ENCODE assay signal across 19 cellular contexts in genomic region chr2:208783184-208783583, GRCh38.
DNase-seq lines count a peak whose midpoint lies in the region; ATAC-seq, FAIRE-seq and TF ChIP-seq lines count a peak whose summit lies in the region.
"Had no signal": no experiment of that assay in that cellular context is flagged by ENCODE, and none has a peak within 500 bp of the region (broad histone marks: within the 10 kb centered on the region; RNA-seq: fewer than 3 reads in every experiment).

No MANE protein-coding gene starts in this region.

- SMC1A ChIA-PET in GM12878 (lab: Charles Lee; ENCODE audit: uncharacterized antibody, unreplicated experiment), result interaction anchor here (1.0 to 1.6 kb wide), 2 partner anchors 42 to 317 kb away, joined by 3 read pairs; no protein-coding TSS in a partner anchor

- POLR2A ChIA-PET in GM12878 (lab: Charles Lee), result no interaction called here
- POLR2A ChIA-PET in CD8-positive, alpha-beta memory T cell (lab: Charles Lee), result no interaction called here

- no peak overlapping the region for H3K27ac Mint-ChIP-seq in CD8-positive, alpha-beta memory T cell
- H3K27ac Mint-ChIP-seq: activated naive CD4-positive, alpha-beta T cell treated with anti-CD3 and anti-CD28 coated beads for 36 hours had no signal

- H3K36me3 Mint-ChIP-seq in CD8-positive, alpha-beta memory T cell, result no peaks in the 10 kb centered on the region

- ATAC-seq in GM12878, result no peak
- ATAC-seq: A549, right cardiac atrium had no signal

- no peak for TF ChIP-seq EP300 in GM12878 (IDR thresholded peaks at IDR 0.05; ENCODE audit: borderline replicate concordance in 1 of 2, control insufficient read depth in 1 of 2, low read depth in 2 of 2, low read length in 2 of 2)

- peaks cover 2 to 11% (median 6%) of the 10 kb centered on the region in 5 donors for H3K9me3 Mint-ChIP-seq in CD8-positive, alpha-beta memory T cell

- H3K36me3 ChIP-seq in MM.1S (replicated peaks; ENCODE audit: insufficient read depth, low read length), result no peaks in the 10 kb centered on the region
- H3K36me3 ChIP-seq in GM12878 (ENCODE audit: control insufficient read depth in 2 of 2, insufficient read depth in 2 of 2, low read length in 1 of 2), result no peaks in the 10 kb centered on the region
- H3K36me3 ChIP-seq in smooth muscle cell (ENCODE audit: low read depth), result no peaks in the 10 kb centered on the region
- no peaks in the 10 kb centered on the region for H3K36me3 ChIP-seq in CD8-positive, alpha-beta memory T cell (ENCODE audit: insufficient read depth, low read length)

- intact Hi-C loops in GM12878 (cut with micrococcal nuclease; ENCODE audit: unreplicated experiment), result loop anchor here (5.0 kb wide), 1 partner anchor 316 kb away; no protein-coding TSS in a partner anchor

- TF ChIP-seq CTCF in MM.1S (IDR thresholded peaks at IDR 0.05; ENCODE audit: low read length) (peak; percentile 21), GM12878 (IDR thresholded peaks at IDR 0.05 in 2 of 3, conservative IDR thresholded peaks at IDR 0.05 in 1 of 3; ENCODE audit: control insufficient read depth in 2 of 3, extremely low read depth in 1 of 3, insufficient read depth in 1 of 3, low read depth in 3 of 3, low read length in 3 of 3) (0 out of 6 replicates have a peak, but pooled peaks of 1 of the 3 experiments have one; percentile 9), smooth muscle cell (IDR thresholded peaks at IDR 0.05; ENCODE audit: borderline replicate concordance, insufficient read depth, poor library complexity, severe bottlenecking) (peak; percentile 16)

- H3K4me3 ChIP-seq in MM.1S (ENCODE audit: low read length), result no peak overlapping the region
- H3K4me3 ChIP-seq in GM12878, result no peak overlapping the region
- no peak overlapping the region for H3K4me3 ChIP-seq in smooth muscle cell
- H3K4me3 ChIP-seq in CD8-positive, alpha-beta memory T cell (ENCODE audit: low read length), result no peak overlapping the region
- H3K4me3 ChIP-seq: A549, PC-9 had no signal

- TF ChIP-seq RAD21 in GM12878 (IDR thresholded peaks at IDR 0.05; ENCODE audit: insufficient read depth, low read depth, low read length), result 0 out of 2 replicates have a peak, but pooled peaks have one; percentile 12

- H3K9ac ChIP-seq in MM.1S (ENCODE audit: low read length) (no peak overlapping the region), GM12878 (ENCODE audit: control insufficient read depth, insufficient read depth, low read length) (no peak overlapping the region), smooth muscle cell (ENCODE audit: low read depth) (no peak overlapping the region)

- H3K27ac ChIP-seq in MM.1S (ENCODE audit: low read length), result no peak overlapping the region
- no peak overlapping the region for H3K27ac ChIP-seq in GM12878 (ENCODE audit: control insufficient read depth, insufficient read depth)
- no peak overlapping the region for H3K27ac ChIP-seq in smooth muscle cell (ENCODE audit: low read depth)
- no peak overlapping the region for H3K27ac ChIP-seq in CD8-positive, alpha-beta memory T cell (ENCODE audit: low read depth, low read length)
- H3K27ac ChIP-seq: A549, HL-60, PC-9 had no signal

- no peaks in the 10 kb centered on the region for H3K27me3 ChIP-seq in MM.1S (replicated peaks; ENCODE audit: insufficient read depth, low read length)
- H3K27me3 ChIP-seq in GM12878 (replicated peaks in 1 of 2; ENCODE audit: control insufficient read depth in 2 of 2, insufficient read depth in 2 of 2, low read length in 1 of 2), result no peaks in the 10 kb centered on the region
- H3K27me3 ChIP-seq in smooth muscle cell (ENCODE audit: low read depth), result no peaks in the 10 kb centered on the region
- no peaks in the 10 kb centered on the region for H3K27me3 ChIP-seq in CD8-positive, alpha-beta memory T cell (ENCODE audit: insufficient read depth, low read length, poor library complexity, severe bottlenecking)

- BruUV-seq in GM12878 (replicated peaks; lab: Mats Ljungman, UMichigan), result no TSS peak

- no peaks in the 10 kb centered on the region for H3F3A ChIP-seq in MM.1S (ENCODE audit: insufficient read depth, low read length)
- no peaks in the 10 kb centered on the region for H3F3A ChIP-seq in smooth muscle cell (ENCODE audit: low read depth)

- no peaks in the 10 kb centered on the region for H3K79me2 ChIP-seq in MM.1S (ENCODE audit: low read length)
- H3K79me2 ChIP-seq in GM12878 (ENCODE audit: control insufficient read depth, insufficient read depth, low read length), result no peaks in the 10 kb centered on the region
- no peaks in the 10 kb centered on the region for H3K79me2 ChIP-seq in smooth muscle cell (ENCODE audit: low read depth)

- DNase-seq in NCI-H1694 (lab: John Stamatoyannopoulos, UW), result peak; percentile 4
- no peak for DNase-seq in NCI-H1694 treated with DMSO at 0.1 percent for 48 hours (lab: John Stamatoyannopoulos, UW)
- no peak for DNase-seq in MM.1S
- no peak for DNase-seq in GM12878 (ENCODE audit: low read depth, low spot score)
- DNase-seq in smooth muscle cell (lab: John Stamatoyannopoulos, UW; ENCODE audit: unreplicated experiment), result no peak
- DNase-seq in activated naive CD4-positive, alpha-beta T cell treated with anti-CD3 and anti-CD28 coated beads, Interleukin-2, amount 50 U/mL, for 16 hours, result no peak
- no peak for DNase-seq in H54 (ENCODE audit: insufficient read length, low spot score)
- no peak for DNase-seq in CD8-positive, alpha-beta memory T cell
- DNase-seq: activated CD8-positive, alpha-beta memory T cell treated with anti-CD3 and anti-CD28 coated beads for 24 hours; activated naive CD4-positive, alpha-beta T cell treated with anti-CD3 and anti-CD28 coated beads for 36 hours; effector memory CD4-positive, alpha-beta T cell; Kasumi-1; PC-9; right cardiac atrium; stimulated activated CD4-positive, alpha-beta T cell treated with anti-CD3 and anti-CD28 coated beads, Interleukin-4, amount 100 ng/mL, for 1 hour; SW 1271; trophoblast cell had no signal

- no peaks in the 10 kb centered on the region for H3K9me2 ChIP-seq in MM.1S (replicated peaks; ENCODE audit: insufficient read depth, low read length)

- no peak overlapping the region for H3K4me3 Mint-ChIP-seq in CD8-positive, alpha-beta memory T cell
- H3K4me3 Mint-ChIP-seq: activated naive CD4-positive, alpha-beta T cell treated with anti-CD3 and anti-CD28 coated beads for 36 hours had no signal

- no peaks in the 10 kb centered on the region for H4K20me1 ChIP-seq in MM.1S (ENCODE audit: insufficient read depth, low read length)
- H4K20me1 ChIP-seq in GM12878 (ENCODE audit: control insufficient read depth, insufficient read depth), result no peaks in the 10 kb centered on the region
- no peaks in the 10 kb centered on the region for H4K20me1 ChIP-seq in smooth muscle cell (ENCODE audit: low read depth)

- RAD21 ChIA-PET in GM12878 (lab: Charles Lee; ENCODE audit: unreplicated experiment), result no interaction called here

- H3K4me1 ChIP-seq in MM.1S (ENCODE audit: low read length) (no peaks in the 10 kb centered on the region), GM12878 (ENCODE audit: control insufficient read depth, insufficient read depth, low read length) (no peaks in the 10 kb centered on the region), smooth muscle cell (ENCODE audit: low read depth) (no peaks in the 10 kb centered on the region)
- H3K4me1 ChIP-seq in CD8-positive, alpha-beta memory T cell (ENCODE audit: insufficient read depth, low read length), result no peaks in the 10 kb centered on the region
- H3K4me1 ChIP-seq: A549 had no signal

- H3K27me3 Mint-ChIP-seq in CD8-positive, alpha-beta memory T cell, result peaks cover 0 to 1% of the 10 kb centered on the region in 2 donors

- H3K9me3 ChIP-seq in MM.1S (replicated peaks; ENCODE audit: insufficient read depth, low read length) (no peaks in the 10 kb centered on the region), GM12878 (replicated peaks; ENCODE audit: control insufficient read depth, insufficient read depth, low read length) (no peaks in the 10 kb centered on the region), smooth muscle cell (replicated peaks; ENCODE audit: low read depth) (no peaks in the 10 kb centered on the region)
- H3K9me3 ChIP-seq in CD8-positive, alpha-beta memory T cell (ENCODE audit: low read length), result no peaks in the 10 kb centered on the region
- H3K9me3 ChIP-seq: A549 had no signal

- in situ Hi-C loops in GM12878 (cut with MboI), result no loop called here

- CTCF ChIA-PET in GM12878 (lab: Yijun Ruan, JAX), result interaction anchor here (1.0 kb wide), 1 partner anchor 319 kb away, joined by 3 read pairs; no protein-coding TSS in a partner anchor
- CTCF ChIA-PET in CD8-positive, alpha-beta memory T cell (lab: Charles Lee), result no interaction called here

- H3K4me2 ChIP-seq in MM.1S (ENCODE audit: low read depth, low read length) (no peak overlapping the region), GM12878 (ENCODE audit: control insufficient read depth, insufficient read depth) (no peak overlapping the region), smooth muscle cell (no peak overlapping the region)
- H3K4me2 ChIP-seq: A549, PC-9 had no signal

- no peaks in the 10 kb centered on the region for H3K4me1 Mint-ChIP-seq in CD8-positive, alpha-beta memory T cell

- FAIRE-seq in GM12878 (lab: Jason Lieb, UNC) (no peak), H54 (lab: Jason Lieb, UNC) (no peak)
- FAIRE-seq: A549 had no signal

- H2AFZ ChIP-seq in MM.1S (ENCODE audit: low read length) (no peak overlapping the region), GM12878 (ENCODE audit: control insufficient read depth, low read depth, low read length) (no peak overlapping the region), smooth muscle cell (ENCODE audit: low read depth) (no peak overlapping the region)
- H2AFZ ChIP-seq: PC-9 had no signal

- no peak for TF ChIP-seq POLR2A in GM12878 (IDR thresholded peaks at IDR 0.05; ENCODE audit: low read depth, low read length)
- TF ChIP-seq POLR2A in H54 (IDR thresholded peaks at IDR 0.05; ENCODE audit: low read depth, low read length), result no peak

TF ChIP-seq in GM12878, 131 proteins besides CTCF, POLR2A, EP300 and RAD21 (continues in another document):
- TF ChIP-seq JUND (IDR thresholded peaks at IDR 0.05; ENCODE audit: low read depth, low read length) (no peak), ZNF207 (IDR thresholded peaks at IDR 0.05; ENCODE audit: borderline replicate concordance) (no peak), TCF12 (IDR thresholded peaks at IDR 0.05; ENCODE audit: low read depth, low read length) (no peak), KAT2A (conservative IDR thresholded peaks at IDR 0.05; ENCODE audit: control insufficient read depth, low read depth, low read length) (no peak), MYB (IDR thresholded peaks at IDR 0.05; ENCODE audit: borderline replicate concordance, low read depth, low read length) (no peak)
